Comparison of ENCODE assay signal across 9 cellular contexts in genomic region chr12:58424735-58425379, GRCh38.
DNase-seq lines count a peak whose midpoint lies in the region; ATAC-seq and TF ChIP-seq lines count a peak whose summit lies in the region.
"Had no signal": no experiment of that assay in that cellular context is flagged by ENCODE, and none has a peak within 500 bp of the region (broad histone marks: within the 10 kb centered on the region; RNA-seq: fewer than 3 reads in every experiment).

No MANE protein-coding gene starts in this region.

- peak; percentile 17 for ATAC-seq in GM19043 (IDR thresholded peaks at IDR 0.05; ENCODE audit: low read depth, unreplicated experiment)
- ATAC-seq in HG03025 (IDR thresholded peaks at IDR 0.05; ENCODE audit: low FRiP score, unreplicated experiment), result peak; percentile 24

- H3K36me3 Mint-ChIP-seq in activated T-helper 1 cell treated with anti-CD3 and anti-CD28 coated beads, Interleukin-12 subunit alpha, Interleukin-12 subunit beta, Interleukin-2, Interleukin-4 antibody, amounts not matched to agents 30 ng/mL and 10 ng/mL and 1 ng/mL, durations not matched to agents 14 hours and 24 hours and 36 hours (ENCODE audit: low read depth), result peaks cover 2% of the 10 kb centered on the region
- H3K36me3 Mint-ChIP-seq in osteocyte (ENCODE audit: unreplicated experiment), result peaks cover 20% of the 10 kb centered on the region

- H3K9me3 Mint-ChIP-seq in activated T-helper 1 cell treated with anti-CD3 and anti-CD28 coated beads, Interleukin-12 subunit alpha, Interleukin-12 subunit beta, Interleukin-2, Interleukin-4 antibody, amounts not matched to agents 30 ng/mL and 10 ng/mL and 1 ng/mL, durations not matched to agents 14 hours and 24 hours and 36 hours, result peaks cover 28% of the 10 kb centered on the region
- peaks cover 31% of the 10 kb centered on the region for H3K9me3 Mint-ChIP-seq in osteocyte (ENCODE audit: unreplicated experiment)

- H3K4me3 Mint-ChIP-seq in activated T-helper 1 cell treated with anti-CD3 and anti-CD28 coated beads, Interleukin-12 subunit alpha, Interleukin-12 subunit beta, Interleukin-2, Interleukin-4 antibody, amounts not matched to agents 30 ng/mL and 10 ng/mL and 1 ng/mL, durations not matched to agents 14 hours and 24 hours and 36 hours, result peak overlapping the region; percentile 54
- peak overlapping the region; percentile 27 for H3K4me3 Mint-ChIP-seq in osteocyte (ENCODE audit: unreplicated experiment)
- H3K4me3 Mint-ChIP-seq: activated B cell treated with CpG ODN at 0.5 μM for 24 hours had no signal

- DNase-seq in activated T-helper 1 cell treated with anti-CD3 and anti-CD28 coated beads, Interleukin-12 subunit alpha, Interleukin-12 subunit beta, Interleukin-2, Interleukin-4 antibody, amounts not matched to agents 30 ng/mL and 10 ng/mL and 1 ng/mL, durations not matched to agents 14 hours and 24 hours and 36 hours (ENCODE audit: low spot score), result no peak
- DNase-seq in osteocyte (ENCODE audit: extremely low spot score, unreplicated experiment) (no peak), kidney glomerular epithelial cell (lab: John Stamatoyannopoulos, UW) (no peak), NOMO-1 treated with DMSO at 0.1 percent for 48 hours (lab: John Stamatoyannopoulos, UW; ENCODE audit: unreplicated experiment) (no peak), NCI-H524 (lab: John Stamatoyannopoulos, UW) (no peak), RWPE1 (ENCODE audit: low spot score) (no peak)
- DNase-seq: activated B cell treated with CpG ODN at 0.5 μM for 24 hours had no signal

- no peak overlapping the region for H3K27ac ChIP-seq in RWPE1

- peaks cover 19% of the 10 kb centered on the region for H3K27me3 Mint-ChIP-seq in activated T-helper 1 cell treated with anti-CD3 and anti-CD28 coated beads, Interleukin-12 subunit alpha, Interleukin-12 subunit beta, Interleukin-2, Interleukin-4 antibody, amounts not matched to agents 30 ng/mL and 10 ng/mL and 1 ng/mL, durations not matched to agents 14 hours and 24 hours and 36 hours (ENCODE audit: insufficient read depth)
- H3K27me3 Mint-ChIP-seq in osteocyte (ENCODE audit: unreplicated experiment), result no peaks in the 10 kb centered on the region

- peak overlapping the region; percentile 87 for H3K27ac Mint-ChIP-seq in activated T-helper 1 cell treated with anti-CD3 and anti-CD28 coated beads, Interleukin-12 subunit alpha, Interleukin-12 subunit beta, Interleukin-2, Interleukin-4 antibody, amounts not matched to agents 30 ng/mL and 10 ng/mL and 1 ng/mL, durations not matched to agents 14 hours and 24 hours and 36 hours
- peak overlapping the region; percentile 94 for H3K27ac Mint-ChIP-seq in osteocyte (ENCODE audit: unreplicated experiment)
- H3K27ac Mint-ChIP-seq: activated B cell treated with CpG ODN at 0.5 μM for 24 hours had no signal

- intact Hi-C loops in activated T-helper 1 cell treated with anti-CD3 and anti-CD28 coated beads, Interleukin-12 subunit alpha, Interleukin-12 subunit beta, Interleukin-2, Interleukin-4 antibody, amounts not matched to agents 30 ng/mL and 10 ng/mL and 1 ng/mL, durations not matched to agents 14 hours and 24 hours and 36 hours (cut with micrococcal nuclease), result loop anchor here (1.0 to 5.0 kb wide), 4 partner anchors 8 to 1172 kb away; partner anchors contain the start of genes ATP23 and SLC16A7

- no peak for TF ChIP-seq CTCF in osteocyte (IDR thresholded peaks at IDR 0.05)
- TF ChIP-seq CTCF in RWPE1 (conservative IDR thresholded peaks at IDR 0.05; ENCODE audit: low read depth), result no peak

- CTCF ChIA-PET in RWPE1 (lab: Yijun Ruan, JAX), result interaction anchor here (0.5 kb wide), 1 partner anchor 19 kb away, joined by 5 read pairs; no protein-coding TSS in a partner anchor

- H3K4me1 Mint-ChIP-seq in activated T-helper 1 cell treated with anti-CD3 and anti-CD28 coated beads, Interleukin-12 subunit alpha, Interleukin-12 subunit beta, Interleukin-2, Interleukin-4 antibody, amounts not matched to agents 30 ng/mL and 10 ng/mL and 1 ng/mL, durations not matched to agents 14 hours and 24 hours and 36 hours (ENCODE audit: low read depth), result peaks cover 43% of the 10 kb centered on the region
- H3K4me1 Mint-ChIP-seq in osteocyte (ENCODE audit: unreplicated experiment), result peaks cover 49% of the 10 kb centered on the region
- H3K4me1 Mint-ChIP-seq: activated B cell treated with CpG ODN at 0.5 μM for 24 hours had no signal

- POLR2A ChIA-PET in RWPE1 (lab: Yijun Ruan, JAX; ENCODE audit: low non-redundant PET), result no interaction called here
